In the genomic region with DNA sequence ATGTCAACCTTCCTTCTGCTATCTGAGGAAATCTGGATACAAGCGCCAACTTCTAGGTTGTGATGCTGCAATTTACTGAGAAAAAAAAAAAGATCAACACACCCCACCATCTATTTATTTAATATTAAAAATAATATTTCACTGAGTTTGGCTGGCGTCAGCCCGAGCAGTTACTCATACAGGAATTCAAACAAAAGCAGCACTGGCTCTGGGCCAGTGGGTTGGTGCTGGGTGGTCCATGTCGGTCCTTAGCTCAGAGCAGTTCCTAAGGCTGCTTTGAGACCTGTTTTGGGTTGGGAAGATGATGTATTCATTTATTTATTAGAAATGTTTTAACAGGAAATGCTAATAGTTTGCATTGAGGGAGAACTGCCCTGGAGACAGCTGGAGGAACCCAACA, we compare ENCODE assay signal across 19 cellular contexts.
"Had no signal": no experiment of that assay in that cellular context is flagged by ENCODE, and none has a peak within 500 bp of the region (broad histone marks: within the 10 kb centered on the region; RNA-seq: fewer than 3 reads in every experiment).

No MANE protein-coding gene starts in this region.

- H3K9me3 Mint-ChIP-seq: activated CD8-positive, alpha-beta T cell treated with anti-CD3 and anti-CD28 coated beads for 36 hours; activated naive CD8-positive, alpha-beta T cell treated with anti-CD3 and anti-CD28 coated beads, Interleukin-2, amount 10 ng/mL, durations not matched to agents 7 days and 5 days; stimulated activated naive CD8-positive, alpha-beta T cell treated with anti-CD3 and anti-CD28 coated beads, Interleukin-15, Interleukin-2, amounts not matched to agents 100 ng/mL and 50 ng/mL, for 24 hours had no signal

- H3K36me3 Mint-ChIP-seq: activated naive CD8-positive, alpha-beta T cell treated with anti-CD3 and anti-CD28 coated beads, Interleukin-2, amount 10 ng/mL, durations not matched to agents 7 days and 5 days; naive thymus-derived CD8-positive, alpha-beta T cell had no signal

- DNase-seq: activated CD4-positive, alpha-beta T cell treated with anti-CD3 and anti-CD28 coated beads for 1 hour; activated CD8-positive, alpha-beta memory T cell treated with anti-CD3 and anti-CD28 coated beads, Interleukin-2, amount 50 U/mL, for 4 hours; activated CD8-positive, alpha-beta T cell treated with anti-CD3 and anti-CD28 coated beads for 36 hours; activated naive CD8-positive, alpha-beta T cell treated with anti-CD3 and anti-CD28 coated beads, Interleukin-2, amount 10 ng/mL, durations not matched to agents 7 days and 5 days; anterior cingulate cortex; cerebellar nuclear complex; gastrocnemius medialis; kidney; left ventricle myocardium inferior; naive thymus-derived CD8-positive, alpha-beta T cell; stimulated activated CD4-positive, alpha-beta T cell treated with anti-CD3 and anti-CD28 coated beads, Interleukin-2, amount 100 ng/mL, for 48 hours; stimulated activated CD8-positive, alpha-beta memory T cell treated with anti-CD3 and anti-CD28 coated beads, Interleukin-4, amount 100 ng/mL, for 48 hours; SW 1271; testis had no signal

- H3K36me3 ChIP-seq: gastrocnemius medialis, left ventricle myocardium inferior, prostate gland, vagina had no signal

- H3K4me1 ChIP-seq: gastrocnemius medialis, left ventricle myocardium inferior, prostate gland, testis, vagina had no signal

- H3K4me3 Mint-ChIP-seq: activated CD8-positive, alpha-beta T cell treated with anti-CD3 and anti-CD28 coated beads for 36 hours; activated naive CD8-positive, alpha-beta T cell treated with anti-CD3 and anti-CD28 coated beads, Interleukin-2, amount 10 ng/mL, durations not matched to agents 7 days and 5 days; naive thymus-derived CD8-positive, alpha-beta T cell; stimulated activated naive CD8-positive, alpha-beta T cell treated with anti-CD3 and anti-CD28 coated beads, Interleukin-15, Interleukin-2, amounts not matched to agents 100 ng/mL and 50 ng/mL, for 24 hours had no signal

- H3K4me3 ChIP-seq: gastrocnemius medialis, hepatocyte, left ventricle myocardium inferior, prostate gland, testis, vagina had no signal

- H3K9me3 ChIP-seq: gastrocnemius medialis, left ventricle myocardium inferior, prostate gland, testis, vagina had no signal

- H3K27ac ChIP-seq: gastrocnemius medialis, hepatocyte, left ventricle myocardium inferior, prostate gland, testis, vagina had no signal

- H3K27me3 ChIP-seq: testis, vagina had no signal

- H3K4me1 Mint-ChIP-seq: activated naive CD8-positive, alpha-beta T cell treated with anti-CD3 and anti-CD28 coated beads, Interleukin-2, amount 10 ng/mL, durations not matched to agents 7 days and 5 days; naive thymus-derived CD8-positive, alpha-beta T cell had no signal

- ATAC-seq: activated CD8-positive, alpha-beta T cell treated with anti-CD3 and anti-CD28 coated beads for 36 hours; gastrocnemius medialis; naive thymus-derived CD8-positive, alpha-beta T cell; sciatic nerve had no signal

- H3K27ac Mint-ChIP-seq: activated CD8-positive, alpha-beta T cell treated with anti-CD3 and anti-CD28 coated beads for 36 hours; activated naive CD8-positive, alpha-beta T cell treated with anti-CD3 and anti-CD28 coated beads, Interleukin-2, amount 10 ng/mL, durations not matched to agents 7 days and 5 days; naive thymus-derived CD8-positive, alpha-beta T cell; stimulated activated naive CD8-positive, alpha-beta T cell treated with anti-CD3 and anti-CD28 coated beads, Interleukin-15, Interleukin-2, amounts not matched to agents 100 ng/mL and 50 ng/mL, for 24 hours had no signal
